In genomic region chrX:51802917-51803688, GRCh38 we compare ENCODE assay signal across 8 cellular contexts. TPM values are rescaled to one million over a fixed set of nuclear protein-coding genes. Genes with fewer than 3 reads are reported as not detected.
DNase-seq lines count a peak whose midpoint lies in the region; ATAC-seq and TF ChIP-seq lines count a peak whose summit lies in the region.

No MANE protein-coding gene starts in this region.

- H3K27ac ChIP-seq in A673 (ENCODE audit: low read depth, low read length, poor library complexity, severe bottlenecking) (peak overlapping the region; percentile 51), endodermal cell (ENCODE audit: low read depth, low read length) (peak overlapping the region; percentile 76)

- H3K36me3 ChIP-seq in A673 (ENCODE audit: insufficient read depth, low read length, poor library complexity, severe bottlenecking) (no peaks in the 10 kb centered on the region), endodermal cell (ENCODE audit: control insufficient read depth, insufficient read depth, low read length) (peaks cover 4% of the 10 kb centered on the region)

- peak overlapping the region; percentile 76 for H3K9ac ChIP-seq in endodermal cell (ENCODE audit: extremely low read depth, low read length, poor library complexity, severe bottlenecking)

- peaks cover 20% of the 10 kb centered on the region for H3K36me3 Mint-ChIP-seq in endodermal cell (ENCODE audit: low read depth)

- TSS peak; percentile 67 for BruUV-seq in A673 (replicated peaks; lab: Mats Ljungman, UMichigan)

- CTCF ChIA-PET in A673 (lab: Charles Lee) = no interaction called here

- H3K4me1 Mint-ChIP-seq in endodermal cell = peaks cover 2% of the 10 kb centered on the region

- peak overlapping the region; percentile 83 for H3K4me3 Mint-ChIP-seq in endodermal cell

- WGBS in endodermal cell (ENCODE audit: insufficient coverage in 1 of 2, insufficient read length in 1 of 2), 2 experiments = 1% methylated on average over 17 of the region's 26 CpGs; no CpG with 5 or more reads in 1 of the 2 experiments

- no peaks in the 10 kb centered on the region for H3K27me3 Mint-ChIP-seq in endodermal cell (ENCODE audit: insufficient read depth)

- H3K9me3 ChIP-seq in A673 (ENCODE audit: low read depth, low read length, poor library complexity, severe bottlenecking) = no peaks in the 10 kb centered on the region
- peaks cover 8% of the 10 kb centered on the region for H3K9me3 ChIP-seq in endodermal cell (ENCODE audit: control insufficient read depth, low read length)
- no peaks in the 10 kb centered on the region for H3K9me3 ChIP-seq in mononuclear cell (ENCODE audit: low read depth, low read length)

- peak overlapping the region; percentile 62 for H3K4me3 ChIP-seq in A673 (ENCODE audit: low read depth, low read length, poor library complexity, severe bottlenecking)
- peak overlapping the region; percentile 87 for H3K4me3 ChIP-seq in endodermal cell (ENCODE audit: low read length)
- peak overlapping the region; percentile 54 for H3K4me3 ChIP-seq in mononuclear cell (ENCODE audit: low read length)

- POLR2A ChIA-PET in A673 (lab: Charles Lee; ENCODE audit: low non-redundant PET) = no interaction called here

- peaks cover 64% of the 10 kb centered on the region for H3K9me3 Mint-ChIP-seq in endodermal cell

- intact Hi-C loops in A673 (cut with micrococcal nuclease; ENCODE audit: unreplicated experiment) = no loop called here

- DNase-seq in A673 (ENCODE audit: low spot score) (peak; percentile 65), NCI-H524 treated with DMSO at 0.1 percent for 48 hours (lab: John Stamatoyannopoulos, UW) (peak; percentile 64), endodermal cell (peak; percentile 89)
- peak; percentile 79 for DNase-seq in activated CD8-positive, alpha-beta memory T cell treated with anti-CD3 and anti-CD28 coated beads for 24 hours
- DNase-seq in stimulated activated CD8-positive, alpha-beta memory T cell treated with anti-CD3 and anti-CD28 coated beads, Interleukin-4, amount 100 ng/mL, for 24 hours (ENCODE audit: low read depth) = peak; percentile 35

- peak overlapping the region; percentile 99 for H3K27ac Mint-ChIP-seq in endodermal cell

- H3K4me1 ChIP-seq in A673 (ENCODE audit: insufficient read depth, low read length, poor library complexity, severe bottlenecking) = no peaks in the 10 kb centered on the region
- no peaks in the 10 kb centered on the region for H3K4me1 ChIP-seq in endodermal cell (ENCODE audit: control insufficient read depth, insufficient read depth, low read length)
- no peaks in the 10 kb centered on the region for H3K4me1 ChIP-seq in mononuclear cell (ENCODE audit: insufficient read depth, low read length)

- ATAC-seq in GM18861 (IDR thresholded peaks at IDR 0.05; ENCODE audit: unreplicated experiment) (peak; percentile 86), HG03103 (IDR thresholded peaks at IDR 0.05; ENCODE audit: low read depth, unreplicated experiment) (peak; percentile 88)

- TF ChIP-seq CTCF in A673 (conservative IDR thresholded peaks at IDR 0.05; ENCODE audit: low read depth, low read length) = peak; percentile 29; the same call in 1 of the 2 replicates
- peak; percentile 67 for TF ChIP-seq CTCF in endodermal cell (conservative IDR thresholded peaks at IDR 0.05)

- no peaks in the 10 kb centered on the region for H3K27me3 ChIP-seq in A673 (replicated peaks; ENCODE audit: insufficient read depth, low read depth, low read length, poor library complexity)
- no peaks in the 10 kb centered on the region for H3K27me3 ChIP-seq in endodermal cell (ENCODE audit: control insufficient read depth, insufficient read depth, low read length, poor library complexity, severe bottlenecking)
- H3K27me3 ChIP-seq in mononuclear cell (ENCODE audit: insufficient read depth, low read length) = no peaks in the 10 kb centered on the region

RNA-seq across cellular contexts. Expression of gene GSPT2, which starts 59.9 kb away (rescaled TPM):
- 14.1 and 14.4 TPM in 2 replicates for total RNA-seq in A673 (2021)
- total RNA-seq in endodermal cell = 10 to 100 TPM; 21.3 to 22.5 TPM
- polyA plus RNA-seq in endodermal cell (2013, experiment 1 of 2) = 23.4 TPM
- polyA plus RNA-seq in endodermal cell (2013, experiment 2 of 2) = 20.4 TPM
- total RNA-seq in mononuclear cell = 5.2 TPM

Comparison
In these comparisons a context has a peak if more than half of its experiments do, and no peak if none do; other contexts are left out.
1. Peak in every context shown above with its lines: DNase-seq, ATAC-seq, H3K4me3 ChIP-seq and H3K27ac ChIP-seq.
2. DNase-seq: peak in every context shown above with its lines; median percentile 89 in endodermal cell; 79 in activated CD8-positive, alpha-beta memory T cell treated with anti-CD3 and anti-CD28 coated beads for 24 hours; 65 in A673; 64 in NCI-H524 treated with DMSO at 0.1 percent for 48 hours; 35 in stimulated activated CD8-positive, alpha-beta memory T cell treated with anti-CD3 and anti-CD28 coated beads, Interleukin-4, amount 100 ng/mL, for 24 hours.